Comparison of ENCODE assay signal across 8 cellular contexts in genomic region chr14:60091550-60092511, GRCh38. TPM values are rescaled to one million over a fixed set of nuclear protein-coding genes. Genes with fewer than 3 reads are reported as not detected.
DNase-seq lines count a peak whose midpoint lies in the region; ATAC-seq and TF ChIP-seq lines count a peak whose summit lies in the region.

Gene PCNX4 (plus strand): TSS chr14:60091923. CDS start chr14:60107639, 15,716 bp downstream.

- peak within 1 kb of the TSS; percentile 47 for H3K4me3 ChIP-seq in hepatocyte

- DNase-seq in NCI-H2081 (lab: John Stamatoyannopoulos, UW) (peak; percentile 98), T1000 (lab: John Stamatoyannopoulos, UW) (peak; percentile 94), astrocyte of the hippocampus (ENCODE audit: low read depth, low spot score) (peak; percentile 99), hepatocyte (ENCODE audit: low spot score) (peak; percentile 98), renal cortical epithelial cell (ENCODE audit: low read depth) (peak; percentile 94), NCI-H1417 treated with DMSO at 0.1 percent for 48 hours (lab: John Stamatoyannopoulos, UW) (no peak)

- H3K79me2 ChIP-seq in hepatocyte, result peaks cover 44% of the 10 kb centered on the region

- H4K20me1 ChIP-seq in hepatocyte (ENCODE audit: insufficient read depth, poor library complexity, severe bottlenecking), result peaks cover 10% of the 10 kb centered on the region

- H3K9me3 ChIP-seq in hepatocyte (ENCODE audit: low read depth), result no peaks in the 10 kb centered on the region

- H3K4me2 ChIP-seq in hepatocyte, result peak within 1 kb of the TSS; percentile 86

- peak within 1 kb of the TSS; percentile 98 for H3K27ac ChIP-seq in hepatocyte

- TF ChIP-seq POLR2A in GM18505 (IDR thresholded peaks at IDR 0.05; ENCODE audit: borderline replicate concordance, extremely low read depth, insufficient read depth, insufficient read length), result peak; percentile 93

- H3K4me1 ChIP-seq in hepatocyte (ENCODE audit: insufficient read depth), result peaks cover 16% of the 10 kb centered on the region

- H3K9me2 ChIP-seq in hepatocyte (replicated peaks; ENCODE audit: insufficient read depth), result no peaks in the 10 kb centered on the region

- no peak for TF ChIP-seq CTCF in hepatocyte (IDR thresholded peaks at IDR 0.05; ENCODE audit: poor library complexity)

- peak within 1 kb of the TSS; percentile 90 for H2AFZ ChIP-seq in hepatocyte

- peak; percentile 95 for ATAC-seq in GM18505 (IDR thresholded peaks at IDR 0.05; ENCODE audit: unreplicated experiment)
- ATAC-seq in HG02973 (IDR thresholded peaks at IDR 0.05; ENCODE audit: unreplicated experiment), result peak; percentile 95

- no peaks in the 10 kb centered on the region for H3K36me3 ChIP-seq in hepatocyte (replicated peaks; ENCODE audit: insufficient read depth, low read depth)

- H3K27me3 ChIP-seq in hepatocyte, result no peaks in the 10 kb centered on the region

- WGBS in hepatocyte (ENCODE audit: low lambda C conversion rate, missing lambda C conversion rate), result 1% methylated on average over 87 of the region's 88 CpGs

RNA-seq across cellular contexts. Expression of gene PCNX4, which starts in this region (rescaled TPM):
- total RNA-seq in hepatocyte, result 60.0 and 84.2 TPM in 2 replicates
- 22.4 and 28.8 TPM in 2 replicates for polyA plus RNA-seq in hepatocyte
- total RNA-seq in renal cortical epithelial cell, result 62.2 and 169 TPM in 2 replicates
